In genomic region chr15:89132611-89133242, GRCh38 we compare ENCODE assay signal across 11 cellular contexts. TPM values are rescaled to one million over a fixed set of nuclear protein-coding genes. Genes with fewer than 3 reads are reported as not detected.
DNase-seq lines count a peak whose midpoint lies in the region; ATAC-seq and TF ChIP-seq lines count a peak whose summit lies in the region.
"Had no signal": no experiment of that assay in that cellular context is flagged by ENCODE, and none has a peak within 500 bp of the region (broad histone marks: within the 10 kb centered on the region; RNA-seq: fewer than 3 reads in every experiment).

No MANE protein-coding gene starts in this region.

- TF ChIP-seq POLR2A in thyroid gland (IDR thresholded peaks at IDR 0.05): no peak

- peaks cover 57% of the 10 kb centered on the region for H3K4me1 Mint-ChIP-seq in central memory CD8-positive, alpha-beta T cell

- peaks cover 0 to 25% of the 10 kb centered on the region in 2 donors for H3K4me1 ChIP-seq in thyroid gland

- intact Hi-C loops in thyroid gland (cut with DNase I): no loop called here

- no peak for TF ChIP-seq CTCF in thyroid gland (IDR thresholded peaks at IDR 0.05)

- H3K9me3 ChIP-seq in thyroid gland: no peaks in the 10 kb centered on the region
- H3K9me3 ChIP-seq: SJSA1 had no signal

- no peaks in the 10 kb centered on the region for H3K27me3 Mint-ChIP-seq in central memory CD8-positive, alpha-beta T cell

- 72 to 73% methylated on average over 5 of the region's 5 CpGs for WGBS in thyroid gland, 2 donors

- H3K27ac ChIP-seq in thyroid gland: peak overlapping the region; percentile 6 to 60 (median 53)
- H3K27ac ChIP-seq: SJSA1 had no signal

- peak overlapping the region; percentile 14 for H3K4me3 Mint-ChIP-seq in central memory CD8-positive, alpha-beta T cell

- H3K27ac Mint-ChIP-seq in central memory CD8-positive, alpha-beta T cell (ENCODE audit: low read depth): peak overlapping the region; percentile 52

- peak; percentile 49 for ATAC-seq in central memory CD8-positive, alpha-beta T cell (replicated peaks; ENCODE audit: extremely low read depth, poor library complexity, severe bottlenecking)
- ATAC-seq in GM21390 (IDR thresholded peaks at IDR 0.05; ENCODE audit: unreplicated experiment): no peak

- no peaks in the 10 kb centered on the region for H3K36me3 ChIP-seq in thyroid gland

- H3K4me3 ChIP-seq in thyroid gland (replicated peaks in 1 of 3): no peak overlapping the region
- H3K4me3 ChIP-seq: SJSA1 had no signal

- DNase-seq in SIG-M5 treated with dmso at 0.1 percent for 504 hours (lab: John Stamatoyannopoulos, UW; ENCODE audit: unreplicated experiment) (peak; percentile 60), SIG-M5 (lab: John Stamatoyannopoulos, UW) (no peak), lung microvascular endothelial cell (ENCODE audit: low read depth in 2 of 2) (peak; percentile 49 to 75), thyroid gland (peak in 1 of 2 donors; percentile 12), SHP77 treated with DMSO at 0.1 percent for 48 hours (lab: John Stamatoyannopoulos, UW) (no peak), mesenteric fat pad (ENCODE audit: low spot score) (no peak)
- DNase-seq in central memory CD8-positive, alpha-beta T cell (ENCODE audit: low spot score in 2 of 2): no peak
- DNase-seq: activated naive CD4-positive, alpha-beta T cell treated with Interleukin-2 at 50 U/mL for 16 hours; stimulated activated CD4-positive, alpha-beta T cell treated with anti-CD3 and anti-CD28 coated beads, Interleukin-15, amount 100 ng/mL, for 24 hours had no signal

- H3K9me3 Mint-ChIP-seq in central memory CD8-positive, alpha-beta T cell: no peaks in the 10 kb centered on the region

- peaks cover 8% of the 10 kb centered on the region for H3K36me3 Mint-ChIP-seq in central memory CD8-positive, alpha-beta T cell (ENCODE audit: insufficient read depth)

- H3K27me3 ChIP-seq in thyroid gland: no peaks in the 10 kb centered on the region
- H3K27me3 ChIP-seq: SJSA1 had no signal

RNA-seq across cellular contexts. Expression of gene ABHD2, which starts 44.5 kb away (rescaled TPM):
- 27.5 and 48.2 TPM in 2 replicates for total RNA-seq in lung microvascular endothelial cell
- 10 to 100 TPM; 52.0 to 74.4 (median 66.2) TPM for total RNA-seq in thyroid gland
- 101 TPM for total RNA-seq in mesenteric fat pad

Comparison
In these comparisons a context has a peak if more than half of its experiments do, and no peak if none do; other contexts are left out.
1. DNase-seq: peak in SIG-M5 treated with dmso at 0.1 percent for 504 hours (single experiment) and lung microvascular endothelial cell (2 of 2); none in SIG-M5 (single experiment), central memory CD8-positive, alpha-beta T cell (0 of 2), SHP77 treated with DMSO at 0.1 percent for 48 hours (single experiment) and mesenteric fat pad (single experiment).